In genomic region chr11:72585762-72586590, GRCh38 we compare ENCODE assay signal across 8 cellular contexts.
A peak's percentile ranks its signal among the peaks of the same experiment; 100 is the strongest.
DNase-seq lines count a peak whose midpoint lies in the region; ATAC-seq and TF ChIP-seq lines count a peak whose summit lies in the region.

No MANE protein-coding gene starts in this region.

- H3K9me3 Mint-ChIP-seq in activated T-helper 2 cell treated with anti-CD3 and anti-CD28 coated beads, Interferon-gamma antibody, Interleukin-2, Interleukin-4, amounts not matched to agents 10 μg/mL and 5 μg/mL and 100 μg/mL, durations not matched to agents 14 hours and 24 hours and 36 hours: no peaks in the 10 kb centered on the region
- no peaks in the 10 kb centered on the region for H3K9me3 Mint-ChIP-seq in osteocyte (ENCODE audit: unreplicated experiment)

- no peak for ATAC-seq in HG03139 (IDR thresholded peaks at IDR 0.05; ENCODE audit: unreplicated experiment)

- H3K4me1 ChIP-seq in Karpas-422 (ENCODE audit: low read length): peaks cover 8% of the 10 kb centered on the region

- no peaks in the 10 kb centered on the region for H3K36me3 ChIP-seq in Karpas-422 (ENCODE audit: insufficient read depth, low read length)

- in situ Hi-C loops in G401 (cut with HindIII; ENCODE audit: low sequenced_read_pairs): no loop called here

- H3K9ac ChIP-seq in Karpas-422 (ENCODE audit: low read length): no peak overlapping the region

- no peak overlapping the region for H3K27ac Mint-ChIP-seq in activated T-helper 2 cell treated with anti-CD3 and anti-CD28 coated beads, Interferon-gamma antibody, Interleukin-2, Interleukin-4, amounts not matched to agents 10 μg/mL and 5 μg/mL and 100 μg/mL, durations not matched to agents 14 hours and 24 hours and 36 hours
- no peak overlapping the region for H3K27ac Mint-ChIP-seq in osteocyte (ENCODE audit: unreplicated experiment)

- intact Hi-C loops in activated T-helper 2 cell treated with anti-CD3 and anti-CD28 coated beads, Interferon-gamma antibody, Interleukin-2, Interleukin-4, amounts not matched to agents 10 μg/mL and 5 μg/mL and 100 μg/mL, durations not matched to agents 14 hours and 24 hours and 36 hours (cut with micrococcal nuclease): loop anchor here (1.0 to 2.0 kb wide), 3 partner anchors 57 to 104 kb away; no protein-coding TSS in a partner anchor

- peak overlapping the region; percentile 40 for H3K4me3 Mint-ChIP-seq in activated T-helper 2 cell treated with anti-CD3 and anti-CD28 coated beads, Interferon-gamma antibody, Interleukin-2, Interleukin-4, amounts not matched to agents 10 μg/mL and 5 μg/mL and 100 μg/mL, durations not matched to agents 14 hours and 24 hours and 36 hours (ENCODE audit: low read depth)
- H3K4me3 Mint-ChIP-seq in osteocyte (ENCODE audit: unreplicated experiment): no peak overlapping the region

- H3K27me3 Mint-ChIP-seq in activated T-helper 2 cell treated with anti-CD3 and anti-CD28 coated beads, Interferon-gamma antibody, Interleukin-2, Interleukin-4, amounts not matched to agents 10 μg/mL and 5 μg/mL and 100 μg/mL, durations not matched to agents 14 hours and 24 hours and 36 hours (ENCODE audit: low read depth): peaks cover 52% of the 10 kb centered on the region
- peaks cover 74% of the 10 kb centered on the region for H3K27me3 Mint-ChIP-seq in osteocyte (ENCODE audit: unreplicated experiment)

- no peak overlapping the region for H3K4me2 ChIP-seq in Karpas-422 (ENCODE audit: low read depth, low read length, poor library complexity, severe bottlenecking)

- no peak overlapping the region for H3K27ac ChIP-seq in Karpas-422 (ENCODE audit: low read length)

- no peak overlapping the region for H3K4me3 ChIP-seq in Karpas-422 (ENCODE audit: low read length)

- no peaks in the 10 kb centered on the region for H3K36me3 Mint-ChIP-seq in activated T-helper 2 cell treated with anti-CD3 and anti-CD28 coated beads, Interferon-gamma antibody, Interleukin-2, Interleukin-4, amounts not matched to agents 10 μg/mL and 5 μg/mL and 100 μg/mL, durations not matched to agents 14 hours and 24 hours and 36 hours (ENCODE audit: low read depth)
- no peaks in the 10 kb centered on the region for H3K36me3 Mint-ChIP-seq in osteocyte (ENCODE audit: unreplicated experiment)

- peak; percentile 91 for TF ChIP-seq CTCF in osteocyte (IDR thresholded peaks at IDR 0.05)

- H4K20me1 ChIP-seq in Karpas-422 (ENCODE audit: insufficient read depth, low read depth, low read length): peaks cover 15% of the 10 kb centered on the region; the same call in 1 of the 2 replicates

- H3K4me1 Mint-ChIP-seq in activated T-helper 2 cell treated with anti-CD3 and anti-CD28 coated beads, Interferon-gamma antibody, Interleukin-2, Interleukin-4, amounts not matched to agents 10 μg/mL and 5 μg/mL and 100 μg/mL, durations not matched to agents 14 hours and 24 hours and 36 hours (ENCODE audit: low read depth): peaks cover 19% of the 10 kb centered on the region
- H3K4me1 Mint-ChIP-seq in osteocyte (ENCODE audit: unreplicated experiment): peaks cover 10% of the 10 kb centered on the region

- no peak overlapping the region for H2AFZ ChIP-seq in Karpas-422 (ENCODE audit: low read length)

- no peaks in the 10 kb centered on the region for H3K9me3 ChIP-seq in Karpas-422 (ENCODE audit: low read length)

- no peaks in the 10 kb centered on the region for H3K27me3 ChIP-seq in Karpas-422 (ENCODE audit: low read length)

- DNase-seq in G401 (ENCODE audit: low spot score): peak; percentile 82
- DNase-seq in Karpas-422: peak; percentile 91
- DNase-seq in RKO (ENCODE audit: low spot score): peak; percentile 60
- peak; percentile 55 for DNase-seq in activated T-helper 2 cell treated with anti-CD3 and anti-CD28 coated beads, Interferon-gamma antibody, Interleukin-2, Interleukin-4, amounts not matched to agents 10 μg/mL and 5 μg/mL and 100 μg/mL, durations not matched to agents 14 hours and 24 hours and 36 hours (ENCODE audit: low spot score)
- peak; percentile 23 for DNase-seq in fibroblast of the conjunctiva (ENCODE audit: low read depth)
- DNase-seq in osteocyte (ENCODE audit: extremely low spot score, unreplicated experiment): no peak
- peak; percentile 64 for DNase-seq in ureter (ENCODE audit: low spot score)

- no peaks in the 10 kb centered on the region for H3K9me2 ChIP-seq in Karpas-422 (replicated peaks; ENCODE audit: insufficient read depth, low read length)

- no peaks in the 10 kb centered on the region for H3K79me2 ChIP-seq in Karpas-422 (ENCODE audit: low read length)
